1 cellular context compared by ENCODE assay signal in the genomic region with DNA sequence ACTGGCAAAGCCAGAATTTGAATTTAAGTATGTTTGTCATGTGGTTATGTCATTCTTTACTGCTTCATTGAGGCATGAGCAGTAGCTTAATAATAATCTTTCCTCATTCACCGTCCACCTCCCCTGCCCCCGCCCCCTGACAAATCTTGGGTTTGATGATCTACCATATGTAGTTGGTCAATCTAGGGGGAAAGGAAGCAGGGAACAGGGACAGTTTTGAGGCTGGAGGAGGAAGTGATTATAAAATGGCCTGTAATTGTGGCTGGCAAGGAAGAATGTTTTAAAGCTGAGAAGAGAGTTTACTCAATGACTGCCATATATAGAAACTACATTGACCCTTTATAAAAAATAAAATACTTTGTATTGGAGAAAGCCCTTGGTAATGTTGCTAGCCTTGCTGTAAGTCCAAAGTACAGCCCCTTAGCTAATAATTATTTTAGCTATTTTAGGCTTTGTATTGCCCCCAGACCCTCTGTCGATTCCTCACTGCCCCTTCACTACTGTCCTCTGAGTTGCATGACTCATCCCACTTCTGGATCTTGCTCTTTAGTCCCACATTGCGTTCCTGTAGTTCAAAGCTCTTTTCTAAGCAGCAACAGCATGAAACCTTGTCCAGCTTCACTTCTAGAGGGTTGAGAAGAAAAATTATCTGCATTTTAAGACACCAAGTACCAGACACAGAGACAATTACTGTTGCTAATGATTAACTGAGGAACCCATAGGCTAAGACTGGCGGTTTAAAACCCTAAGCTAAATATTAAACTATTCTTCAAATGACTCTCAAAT.
TF ChIP-seq lines count a peak whose summit lies in the region.

No MANE protein-coding gene starts in this region.

TF ChIP-seq in GM12878, 131 proteins besides CTCF, POLR2A, EP300 and RAD21 (continued from another document):
- TF ChIP-seq REST (IDR thresholded peaks at IDR 0.05; ENCODE audit: low read depth, low read length), result no peak
- peak; percentile 37; the same call in 1 of the 2 replicates for TF ChIP-seq MTA2 (IDR thresholded peaks at IDR 0.05; ENCODE audit: low read depth)
